Comparison of ENCODE assay signal across 8 cellular contexts in genomic region chr5:36606052-36606436, GRCh38. TPM values are rescaled to one million over a fixed set of nuclear protein-coding genes. Genes with fewer than 3 reads are reported as not detected.
DNase-seq lines count a peak whose midpoint lies in the region; ATAC-seq lines count a peak whose summit lies in the region.

No MANE protein-coding gene starts in this region.

- H3K4me3 Mint-ChIP-seq in stimulated activated naive CD8-positive, alpha-beta T cell treated with anti-CD3 and anti-CD28 coated beads, Interleukin-15, amount 100 ng/mL, for 72 hours: peak overlapping the region; percentile 86

- peak overlapping the region; percentile 90 for H3K9ac ChIP-seq in iPS-18a (ENCODE audit: low read length)

- peaks cover 9% of the 10 kb centered on the region for H3K36me3 ChIP-seq in iPS-18a (ENCODE audit: control insufficient read depth, low read depth, low read length)

- no peaks in the 10 kb centered on the region for H3K27me3 ChIP-seq in iPS-18a (ENCODE audit: control insufficient read depth, insufficient read depth, low read length)

- peak overlapping the region; percentile 50 to 78 for H3K27ac Mint-ChIP-seq in activated naive CD4-positive, alpha-beta T cell treated with anti-CD3 and anti-CD28 coated beads, Interleukin-2, amount 50 U/mL, for 72 hours
- H3K27ac Mint-ChIP-seq in stimulated activated naive CD8-positive, alpha-beta T cell treated with anti-CD3 and anti-CD28 coated beads, Interleukin-15, amount 100 ng/mL, for 72 hours: peak overlapping the region in 1 of 2 donors; percentile 21

- peaks cover 54% of the 10 kb centered on the region for H3K27me3 Mint-ChIP-seq in stimulated activated naive CD8-positive, alpha-beta T cell treated with anti-CD3 and anti-CD28 coated beads, Interleukin-15, amount 100 ng/mL, for 72 hours

- no peaks in the 10 kb centered on the region for H3K9me3 Mint-ChIP-seq in activated naive CD4-positive, alpha-beta T cell treated with anti-CD3 and anti-CD28 coated beads, Interleukin-2, amount 50 U/mL, for 72 hours
- H3K9me3 Mint-ChIP-seq in stimulated activated naive CD8-positive, alpha-beta T cell treated with anti-CD3 and anti-CD28 coated beads, Interleukin-15, amount 100 ng/mL, for 72 hours: no peaks in the 10 kb centered on the region

- no peaks in the 10 kb centered on the region for H3K9me3 ChIP-seq in iPS-18a (ENCODE audit: control insufficient read depth, low read depth, low read length)

- H3K4me1 Mint-ChIP-seq in stimulated activated naive CD8-positive, alpha-beta T cell treated with anti-CD3 and anti-CD28 coated beads, Interleukin-15, amount 100 ng/mL, for 72 hours: peaks cover 16% of the 10 kb centered on the region

- ATAC-seq in HG02943 (IDR thresholded peaks at IDR 0.05; ENCODE audit: low read depth, unreplicated experiment): peak; percentile 34
- no peak for ATAC-seq in activated naive CD4-positive, alpha-beta T cell treated with anti-CD3 and anti-CD28 coated beads, Interleukin-2, amount 50 U/mL, for 72 hours
- ATAC-seq in stimulated activated naive CD8-positive, alpha-beta T cell treated with anti-CD3 and anti-CD28 coated beads, Interleukin-15, amount 100 ng/mL, for 72 hours: no peak
- no peak for ATAC-seq in HG03521 (IDR thresholded peaks at IDR 0.05; ENCODE audit: unreplicated experiment)
- no peak for ATAC-seq in HG02870 (IDR thresholded peaks at IDR 0.05; ENCODE audit: unreplicated experiment)

- DNase-seq in activated naive CD4-positive, alpha-beta T cell treated with anti-CD3 and anti-CD28 coated beads, Interleukin-2, amount 50 U/mL, for 72 hours (ENCODE audit: low spot score in 2 of 2): no peak
- DNase-seq in stimulated activated naive CD8-positive, alpha-beta T cell treated with anti-CD3 and anti-CD28 coated beads, Interleukin-15, amount 100 ng/mL, for 72 hours: no peak
- DNase-seq in NCI-H2029 (lab: John Stamatoyannopoulos, UW) (no peak), D341Med (ENCODE audit: low spot score) (no peak)

- no peaks in the 10 kb centered on the region for H3K36me3 Mint-ChIP-seq in activated naive CD4-positive, alpha-beta T cell treated with anti-CD3 and anti-CD28 coated beads, Interleukin-2, amount 50 U/mL, for 72 hours

- H3K4me1 ChIP-seq in iPS-18a (ENCODE audit: control insufficient read depth, low read depth, low read length): peaks cover 18% of the 10 kb centered on the region

- peak overlapping the region; percentile 97 for H3K4me3 ChIP-seq in iPS-18a (ENCODE audit: low read length)

- H3K27ac ChIP-seq in iPS-18a (ENCODE audit: low read length): no peak overlapping the region

RNA-seq across cellular contexts. Expression of gene SLC1A3, which starts 0.4 kb away (rescaled TPM):
- under 1 TPM in 1 of 2 donors, not detected in 1; 0.49 TPM for total RNA-seq in activated naive CD4-positive, alpha-beta T cell treated with anti-CD3 and anti-CD28 coated beads, Interleukin-2, amount 50 U/mL, for 72 hours
